Comparison of ENCODE assay signal across 14 cellular contexts in genomic region chr3:58331593-58332152, GRCh38. TPM values are rescaled to one million over a fixed set of nuclear protein-coding genes. Genes with fewer than 3 reads are reported as not detected.
DNase-seq lines count a peak whose midpoint lies in the region; ATAC-seq and TF ChIP-seq lines count a peak whose summit lies in the region.
"Had no signal": no experiment of that assay in that cellular context is flagged by ENCODE, and none has a peak within 500 bp of the region (broad histone marks: within the 10 kb centered on the region; RNA-seq: fewer than 3 reads in every experiment).

No MANE protein-coding gene starts in this region.

- peak; percentile 14; the same call in 1 of the 2 replicates for TF ChIP-seq EP300 in Ishikawa (IDR thresholded peaks at IDR 0.05; ENCODE audit: borderline replicate concordance)

- peaks cover 14% of the 10 kb centered on the region for H3K4me1 ChIP-seq in neural progenitor cell

- no peaks in the 10 kb centered on the region for H3K9me3 ChIP-seq in neural progenitor cell (ENCODE audit: low read depth)
- H3K9me3 ChIP-seq: tibial nerve had no signal

- no peak overlapping the region for H3K27ac ChIP-seq in neural progenitor cell
- H3K27ac ChIP-seq: 22Rv1, foreskin keratinocyte had no signal

- peaks cover 16% of the 10 kb centered on the region for H3K27me3 ChIP-seq in neural progenitor cell
- H3K27me3 ChIP-seq: foreskin keratinocyte, tibial nerve had no signal

- no peak overlapping the region for H2AFZ ChIP-seq in neural progenitor cell (replicated peaks)

- no peak for TF ChIP-seq CTCF in neural progenitor cell (IDR thresholded peaks at IDR 0.05)
- TF ChIP-seq CTCF in GM13976 (IDR thresholded peaks at IDR 0.05; ENCODE audit: borderline replicate concordance, control extremely low read depth, extremely low read depth, insufficient read depth, missing control alignments): no peak

- H3K4me1 Mint-ChIP-seq in T-helper 1 cell treated with Interleukin-12 subunit alpha and Interleukin-12 subunit beta and Interleukin-4 antibody, amounts not matched to agents 30 μg/mL and 1 μg/mL, for 36 hours (ENCODE audit: low read depth): peaks cover 32% of the 10 kb centered on the region
- peaks cover 41% of the 10 kb centered on the region for H3K4me1 Mint-ChIP-seq in activated naive CD8-positive, alpha-beta T cell treated with anti-CD3 and anti-CD28 coated beads, Interleukin-2, amount 50 U/mL, for 24 hours
- H3K4me1 Mint-ChIP-seq in neural progenitor cell: peaks cover 19% of the 10 kb centered on the region

- peaks cover 3% of the 10 kb centered on the region for H3K27me3 Mint-ChIP-seq in T-helper 1 cell treated with Interleukin-12 subunit alpha and Interleukin-12 subunit beta and Interleukin-4 antibody, amounts not matched to agents 30 μg/mL and 1 μg/mL, for 36 hours (ENCODE audit: low read depth)
- H3K27me3 Mint-ChIP-seq in activated naive CD8-positive, alpha-beta T cell treated with anti-CD3 and anti-CD28 coated beads, Interleukin-2, amount 50 U/mL, for 24 hours: no peaks in the 10 kb centered on the region
- H3K27me3 Mint-ChIP-seq in neural progenitor cell (ENCODE audit: insufficient read depth, low read depth): peaks cover 9% of the 10 kb centered on the region

- no peaks in the 10 kb centered on the region for H3K9me3 Mint-ChIP-seq in T-helper 1 cell treated with Interleukin-12 subunit alpha and Interleukin-12 subunit beta and Interleukin-4 antibody, amounts not matched to agents 30 μg/mL and 1 μg/mL, for 36 hours
- H3K9me3 Mint-ChIP-seq in activated naive CD8-positive, alpha-beta T cell treated with anti-CD3 and anti-CD28 coated beads, Interleukin-2, amount 50 U/mL, for 24 hours: no peaks in the 10 kb centered on the region
- H3K9me3 Mint-ChIP-seq in neural progenitor cell: no peaks in the 10 kb centered on the region

- no peaks in the 10 kb centered on the region for H3K36me3 ChIP-seq in neural progenitor cell
- H3K36me3 ChIP-seq: tibial nerve had no signal

- no peaks in the 10 kb centered on the region for H4K20me1 ChIP-seq in neural progenitor cell (ENCODE audit: low read depth)

- TF ChIP-seq RAD21 in Ishikawa (IDR thresholded peaks at IDR 0.05; ENCODE audit: low read depth): no peak

- H3K36me3 Mint-ChIP-seq in T-helper 1 cell treated with Interleukin-12 subunit alpha and Interleukin-12 subunit beta and Interleukin-4 antibody, amounts not matched to agents 30 μg/mL and 1 μg/mL, for 36 hours (ENCODE audit: low read depth): peaks cover 9% of the 10 kb centered on the region
- peaks cover 8% of the 10 kb centered on the region for H3K36me3 Mint-ChIP-seq in activated naive CD8-positive, alpha-beta T cell treated with anti-CD3 and anti-CD28 coated beads, Interleukin-2, amount 50 U/mL, for 24 hours (ENCODE audit: low read depth)
- H3K36me3 Mint-ChIP-seq in neural progenitor cell: no peaks in the 10 kb centered on the region

- no peak overlapping the region for H3K4me2 ChIP-seq in neural progenitor cell

- no peak for DNase-seq in T-helper 1 cell
- DNase-seq in activated naive CD8-positive, alpha-beta T cell treated with anti-CD3 and anti-CD28 coated beads, Interleukin-2, amount 50 U/mL, for 24 hours: no peak
- DNase-seq in neural progenitor cell (ENCODE audit: low spot score): no peak
- no peak for DNase-seq in GM13976 (ENCODE audit: low spot score)
- no peak for DNase-seq in hippocampal formation (lab: John Stamatoyannopoulos, UW)
- no peak for DNase-seq in NCI-H345 treated with DMSO at 0.1 percent for 48 hours (lab: John Stamatoyannopoulos, UW; ENCODE audit: unreplicated experiment)
- DNase-seq: amniotic stem cell, foreskin keratinocyte, kidney glomerular epithelial cell, NCI-H526 treated with DMSO at 0.1 percent for 48 hours had no signal

- H3K27ac Mint-ChIP-seq in T-helper 1 cell treated with Interleukin-12 subunit alpha and Interleukin-12 subunit beta and Interleukin-4 antibody, amounts not matched to agents 30 μg/mL and 1 μg/mL, for 36 hours: peak overlapping the region; percentile 21
- H3K27ac Mint-ChIP-seq in activated naive CD8-positive, alpha-beta T cell treated with anti-CD3 and anti-CD28 coated beads, Interleukin-2, amount 50 U/mL, for 24 hours: peak overlapping the region; percentile 60
- no peak overlapping the region for H3K27ac Mint-ChIP-seq in neural progenitor cell

- H3K79me2 ChIP-seq in neural progenitor cell (ENCODE audit: low read depth): no peaks in the 10 kb centered on the region

- in situ Hi-C loops in GM13976 (cut with MboI; ENCODE audit: low sequenced_read_pairs, unreplicated experiment): no loop called here

- peaks cover 9% of the 10 kb centered on the region for H3F3A ChIP-seq in neural progenitor cell (ENCODE audit: low read depth)

- no peak overlapping the region for H3K4me3 ChIP-seq in neural progenitor cell

- H3K4me3 Mint-ChIP-seq in T-helper 1 cell treated with Interleukin-12 subunit alpha and Interleukin-12 subunit beta and Interleukin-4 antibody, amounts not matched to agents 30 μg/mL and 1 μg/mL, for 36 hours: peak overlapping the region; percentile 64
- H3K4me3 Mint-ChIP-seq in activated naive CD8-positive, alpha-beta T cell treated with anti-CD3 and anti-CD28 coated beads, Interleukin-2, amount 50 U/mL, for 24 hours: peak overlapping the region; percentile 97
- peak overlapping the region; percentile 86 for H3K4me3 Mint-ChIP-seq in neural progenitor cell

- ATAC-seq in activated naive CD8-positive, alpha-beta T cell treated with anti-CD3 and anti-CD28 coated beads, Interleukin-2, amount 50 U/mL, for 24 hours: no peak

- H3K9ac ChIP-seq in neural progenitor cell: no peak overlapping the region

TF ChIP-seq in Ishikawa, 13 proteins besides CTCF, POLR2A, EP300 and RAD21:
- TF ChIP-seq ZBTB7A (IDR thresholded peaks at IDR 0.05; ENCODE audit: low read depth): no peak
- peak; percentile 68 for TF ChIP-seq TEAD4 (IDR thresholded peaks at IDR 0.05)
- peak; percentile 49; the same call in 1 of the 2 replicates for TF ChIP-seq EGR1 (IDR thresholded peaks at IDR 0.05)
- TF ChIP-seq NFIC (IDR thresholded peaks at IDR 0.05): peak; percentile 55; the same call in 1 of the 2 replicates
- no peak for TF ChIP-seq CEBPB (IDR thresholded peaks at IDR 0.05)
- TF ChIP-seq TCF12 (IDR thresholded peaks at IDR 0.05; ENCODE audit: low read depth): peak; percentile 56; the same call in 1 of the 2 replicates

RNA-seq across cellular contexts. Expression of gene PXK, which starts 1.0 kb away (rescaled TPM):
- 11.1 and 14.3 TPM in 2 replicates for total RNA-seq in neural progenitor cell (ENCODE audit: low replicate concordance)

RNA-seq across cellular contexts. Expression of gene HTD2, which starts 25.4 kb away (rescaled TPM):
- 14.0 and 29.5 TPM in 2 replicates for total RNA-seq in neural progenitor cell (ENCODE audit: low replicate concordance)

RNA-seq across cellular contexts. Expression of gene RPP14, which starts 25.6 kb away (rescaled TPM):
- 16.4 and 17.8 TPM in 2 replicates for total RNA-seq in neural progenitor cell (ENCODE audit: low replicate concordance)
